Comparison of ENCODE assay signal across 8 cellular contexts in genomic region chr16:15888072-15888976, GRCh38. TPM values are rescaled to one million over a fixed set of nuclear protein-coding genes. Genes with fewer than 3 reads are reported as not detected.
DNase-seq lines count a peak whose midpoint lies in the region; TF ChIP-seq lines count a peak whose summit lies in the region.

TSS of gene CEP20 (minus strand) at chr16:15888603. CDS start at chr16:15888585, 18 bp downstream.

- H3K9me3 ChIP-seq in ES-I3 (ENCODE audit: control insufficient read depth, insufficient read depth, low read length) (no peaks in the 10 kb centered on the region), neural cell (ENCODE audit: low read length) (no peaks in the 10 kb centered on the region), stomach (no peaks in the 10 kb centered on the region)

- H3K27ac ChIP-seq in neural cell (ENCODE audit: low read length) (peak within 1 kb of the TSS; percentile 67), stomach (peak within 1 kb of the TSS; percentile 84 to 91 (median 86))

- H3K4me2 ChIP-seq in neural cell (ENCODE audit: low read length) = peak within 1 kb of the TSS; percentile 71

- H3K79me2 ChIP-seq in neural cell (replicated peaks; ENCODE audit: insufficient read depth, low read length) = peaks cover 22% of the 10 kb centered on the region

- H2AFZ ChIP-seq in neural cell (ENCODE audit: low read depth, low read length) = peak within 1 kb of the TSS; percentile 92

- no peaks in the 10 kb centered on the region for H3K27me3 ChIP-seq in H7 (ENCODE audit: control insufficient read depth, insufficient read depth, low read length)
- no peaks in the 10 kb centered on the region for H3K27me3 ChIP-seq in neural cell (ENCODE audit: insufficient read depth, low read depth, low read length)
- H3K27me3 ChIP-seq in stomach = no peaks in the 10 kb centered on the region

- intact Hi-C loops in stomach (cut with DNase I; ENCODE audit: low total_unique reads) = loop anchor here (10.0 kb wide), 1 partner anchor 126 kb away; no protein-coding TSS in a partner anchor

- H3K9ac ChIP-seq in ES-I3 (ENCODE audit: low read depth, low read length) (peak within 1 kb of the TSS; percentile 79), neural cell (ENCODE audit: low read length) (peak within 1 kb of the TSS; percentile 82)

- peak within 1 kb of the TSS; percentile 87 for H3K4me3 ChIP-seq in H7 (ENCODE audit: insufficient read depth, low read depth, low read length)
- peak within 1 kb of the TSS; percentile 96 for H3K4me3 ChIP-seq in fibroblast of the aortic adventitia (ENCODE audit: low read depth, low read length)
- H3K4me3 ChIP-seq in neural cell (ENCODE audit: low read length) = peak within 1 kb of the TSS; percentile 84
- peak within 1 kb of the TSS; percentile 65 to 87 (median 76) for H3K4me3 ChIP-seq in stomach

- 0 to 1% (median 0%) methylated on average over 31 to 41 of the region's 41 CpGs for WGBS in stomach, 5 donors

- H4K20me1 ChIP-seq in neural cell (ENCODE audit: insufficient read depth) = no peaks in the 10 kb centered on the region

- no peaks in the 10 kb centered on the region for H3K36me3 ChIP-seq in ES-I3 (ENCODE audit: insufficient read depth, low read length)
- no peaks in the 10 kb centered on the region for H3K36me3 ChIP-seq in H7 (replicated peaks; ENCODE audit: control insufficient read depth, insufficient read depth, low read length)
- no peaks in the 10 kb centered on the region for H3K36me3 ChIP-seq in neural cell (ENCODE audit: insufficient read depth, low read length)
- peaks cover 2 to 8% (median 6%) of the 10 kb centered on the region in 4 donors for H3K36me3 ChIP-seq in stomach

- no peaks in the 10 kb centered on the region for H3K9me2 ChIP-seq in neural cell (ENCODE audit: insufficient read depth, low read length)

- no peak for TF ChIP-seq EP300 in neural cell (conservative IDR thresholded peaks at IDR 0.05; ENCODE audit: poor library complexity, severe bottlenecking)
- TF ChIP-seq EP300 in stomach (IDR thresholded peaks at IDR 0.05) = no peak

- DNase-seq in H7 (peak; percentile 99), M059J (ENCODE audit: low read depth) (peak; percentile 99), SHP77 (lab: John Stamatoyannopoulos, UW) (peak; percentile 91 to 93), fibroblast of the aortic adventitia (ENCODE audit: low read depth) (peak; percentile 99), stomach (peak; percentile 100)
- DNase-seq in activated effector memory CD4-positive, alpha-beta T cell treated with Interleukin-2 at 50 U/mL for 16 hours = peak; percentile 99

- H3F3A ChIP-seq in neural cell (ENCODE audit: insufficient read depth, low read length, poor library complexity, severe bottlenecking) = no peaks in the 10 kb centered on the region

- peaks cover 5% of the 10 kb centered on the region for H3K4me1 ChIP-seq in ES-I3 (ENCODE audit: insufficient read depth, low read length)
- H3K4me1 ChIP-seq in stomach = peaks cover 23 to 51% (median 36%) of the 10 kb centered on the region in 4 donors

- TF ChIP-seq POLR2A in stomach (IDR thresholded peaks at IDR 0.05) = peak in 1 of 4 donors; percentile 13

- TF ChIP-seq CTCF in fibroblast of the aortic adventitia (IDR thresholded peaks at IDR 0.05; ENCODE audit: insufficient read depth, low read length) (peak; percentile 29), neural cell (IDR thresholded peaks at IDR 0.05; ENCODE audit: poor library complexity, severe bottlenecking) (peak; percentile 32), stomach (IDR thresholded peaks at IDR 0.05) (peak in 1 of 7 experiments; percentile 42)

- no peak for TF ChIP-seq RAD21 in neural cell (conservative IDR thresholded peaks at IDR 0.05)

TF ChIP-seq in neural cell, 6 proteins besides CTCF, POLR2A, EP300 and RAD21:
- TF ChIP-seq TAF1 (IDR thresholded peaks at IDR 0.05; ENCODE audit: low read depth) (peak; percentile 71), SMC3 (conservative IDR thresholded peaks at IDR 0.05; ENCODE audit: poor library complexity) (peak; percentile 29), MXI1 (conservative IDR thresholded peaks at IDR 0.05; ENCODE audit: poor library complexity, severe bottlenecking) (peak; percentile 94), EZH2 (IDR thresholded peaks at IDR 0.05; ENCODE audit: borderline replicate concordance, insufficient read depth, low read length, poor library complexity, severe bottlenecking) (no peak), POLR2AphosphoS5 (IDR thresholded peaks at IDR 0.05) (peak; percentile 89), REST (IDR thresholded peaks at IDR 0.05; ENCODE audit: borderline replicate concordance) (peak; percentile 88)

RNA-seq across cellular contexts. Expression of gene CEP20, which starts in this region (rescaled TPM):
- total RNA-seq in H7 (2014; rRNA removed; shearing (Covaris generic)) = 56.2 and 69.5 TPM in 2 replicates
- total RNA-seq in M059J (2014; rRNA removed; shearing (Covaris generic)) = 74.6 and 116 TPM in 2 replicates
- total RNA-seq in fibroblast of the aortic adventitia (ENCODE audit: low replicate concordance) (42.3 and 55.8 TPM in 2 replicates), stomach (10 to 100 TPM in 2 of 5 donors, 1 to 10 TPM in 3; 7.0 to 40.0 (median 8.2) TPM)
- polyA plus RNA-seq in neural cell (35.8 and 59.7 TPM in 2 replicates), stomach (10 to 100 TPM; 22.2 to 38.3 (median 24.0) TPM)
- 41.6 and 44.1 TPM in 2 replicates for polyA minus RNA-seq in neural cell

Comparison
In these comparisons a context has a peak if more than half of its experiments do, and no peak if none do; other contexts are left out.
1. Peak in every context shown above with its lines: DNase-seq, H3K4me3 ChIP-seq and H3K27ac ChIP-seq.